12 cellular contexts compared by ENCODE assay signal in genomic region chr15:34435658-34436057, GRCh38. TPM values are rescaled to one million over a fixed set of nuclear protein-coding genes. Genes with fewer than 3 reads are reported as not detected.
A peak's percentile ranks its signal among the peaks of the same experiment; 100 is the strongest.
DNase-seq lines count a peak whose midpoint lies in the region; ATAC-seq, FAIRE-seq and TF ChIP-seq lines count a peak whose summit lies in the region.
"Had no signal": no experiment of that assay in that cellular context is flagged by ENCODE, and none has a peak within 500 bp of the region (broad histone marks: within the 10 kb centered on the region; RNA-seq: fewer than 3 reads in every experiment).

No MANE protein-coding gene starts in this region.

- H3K4me3 Mint-ChIP-seq in astrocyte (ENCODE audit: unreplicated experiment) (peak overlapping the region; percentile 85), nephron (peak overlapping the region; percentile 86 to 88 (median 87))

- H3K36me3 ChIP-seq in BLaER1 treated with 17β-estradiol and CSF1 and Interleukin-3, amounts not matched to agents 10 nM and 100 nM = peaks cover 0 to 30% (median 21%) of the 10 kb centered on the region in 11 experiments; a peak in 18 of 22 replicates
- peaks cover 4% of the 10 kb centered on the region; the same call in 1 of the 2 replicates for H3K36me3 ChIP-seq in HAP-1 (replicated peaks)
- H3K36me3 ChIP-seq in astrocyte (ENCODE audit: insufficient read depth, low read length) = no peaks in the 10 kb centered on the region
- H3K36me3 ChIP-seq in uterus = no peaks in the 10 kb centered on the region

- intact Hi-C loops in uterus (cut with DNase I; ENCODE audit: low total_unique reads) = no loop called here

- no peak for FAIRE-seq in astrocyte (lab: Jason Lieb, UNC)
- FAIRE-seq: D721Med, HTR-8/SVneo had no signal

- no peak overlapping the region for H3K27ac ChIP-seq in BLaER1 treated with 17β-estradiol and CSF1 and Interleukin-3, amounts not matched to agents 10 nM and 100 nM
- no peak overlapping the region for H3K27ac ChIP-seq in astrocyte (ENCODE audit: low read depth, low read length)
- H3K27ac ChIP-seq in uterus = no peak overlapping the region

- ATAC-seq in GM21515 (IDR thresholded peaks at IDR 0.05; ENCODE audit: unreplicated experiment) (no peak), GM18519 (IDR thresholded peaks at IDR 0.05; ENCODE audit: low FRiP score, unreplicated experiment) (no peak), HG03175 (IDR thresholded peaks at IDR 0.05; ENCODE audit: unreplicated experiment) (no peak)

- no peak overlapping the region for H3K27ac Mint-ChIP-seq in astrocyte (ENCODE audit: unreplicated experiment)
- H3K27ac Mint-ChIP-seq in nephron = no peak overlapping the region

- H3K27me3 ChIP-seq in BLaER1 treated with 17β-estradiol and CSF1 and Interleukin-3, amounts not matched to agents 10 nM and 100 nM = no peaks in the 10 kb centered on the region
- H3K27me3 ChIP-seq in HAP-1 (ENCODE audit: low read depth) = no peaks in the 10 kb centered on the region; the same call in 1 of the 2 replicates
- H3K27me3 ChIP-seq in astrocyte (ENCODE audit: insufficient read depth, low read length) = no peaks in the 10 kb centered on the region
- no peaks in the 10 kb centered on the region for H3K27me3 ChIP-seq in uterus

- H3K36me3 Mint-ChIP-seq in astrocyte (ENCODE audit: low read depth, unreplicated experiment) = peaks cover 15% of the 10 kb centered on the region
- H3K36me3 Mint-ChIP-seq in nephron (ENCODE audit: low read depth) = peaks cover 29% of the 10 kb centered on the region

- DNase-seq in HAP-1 (ENCODE audit: low spot score in 2 of 2) (no peak), astrocyte (ENCODE audit: low read depth) (no peak), uterus (no peak)
- DNase-seq: NCI-H1436 treated with DMSO at 0.1 percent for 48 hours; stimulated activated naive B cell treated with anti-CD40 and anti-IgM and Interleukin-4, amounts not matched to agents 10 μg/mL and 1 μg/mL and 100 μg/mL, for 72 hours had no signal

- H3K4me2 ChIP-seq in BLaER1 treated with 17β-estradiol and CSF1 and Interleukin-3, amounts not matched to agents 10 nM and 100 nM = peak overlapping the region; percentile 54 to 85 (median 74)
- H3K4me2 ChIP-seq in astrocyte (ENCODE audit: low read length) = peak overlapping the region; percentile 87

- H3K27me3 Mint-ChIP-seq in astrocyte (ENCODE audit: low read depth, unreplicated experiment) (no peaks in the 10 kb centered on the region), nephron (ENCODE audit: low read depth) (no peaks in the 10 kb centered on the region)

- no peak overlapping the region for H2AFZ ChIP-seq in astrocyte (ENCODE audit: low read depth, low read length)

- H3K4me1 Mint-ChIP-seq in astrocyte (ENCODE audit: low read depth, unreplicated experiment) (peaks cover 10% of the 10 kb centered on the region), nephron (peaks cover 22% of the 10 kb centered on the region)

- no peaks in the 10 kb centered on the region for H3K79me2 ChIP-seq in astrocyte (ENCODE audit: insufficient read depth, low read length)

- no peaks in the 10 kb centered on the region for H3K9me3 Mint-ChIP-seq in astrocyte (ENCODE audit: unreplicated experiment)
- H3K9me3 Mint-ChIP-seq in nephron = no peaks in the 10 kb centered on the region
- H3K9me3 Mint-ChIP-seq: stimulated activated naive B cell treated with anti-CD40 and anti-IgM and Interleukin-4, amounts not matched to agents 10 μg/mL and 1 μg/mL and 100 μg/mL, for 72 hours had no signal

- no peaks in the 10 kb centered on the region for H3K9me3 ChIP-seq in BLaER1 treated with 17β-estradiol and CSF1 and Interleukin-3, amounts not matched to agents 10 nM and 100 nM (replicated peaks in 1 of 11)
- H3K9me3 ChIP-seq in HAP-1 (no peaks in the 10 kb centered on the region), astrocyte (ENCODE audit: insufficient read depth, low read depth, low read length) (no peaks in the 10 kb centered on the region), uterus (no peaks in the 10 kb centered on the region)

- TF ChIP-seq CTCF in astrocyte (IDR thresholded peaks at IDR 0.05; ENCODE audit: insufficient read depth, low read depth, low read length) (no peak), nephron (IDR thresholded peaks at IDR 0.05; ENCODE audit: unreplicated experiment in 3 of 3) (no peak), uterus (IDR thresholded peaks at IDR 0.05) (no peak)

- peaks cover 0 to 11% (median 7%) of the 10 kb centered on the region in 10 experiments; a peak in 12 of 20 replicates for H3K4me1 ChIP-seq in BLaER1 treated with 17β-estradiol and CSF1 and Interleukin-3, amounts not matched to agents 10 nM and 100 nM
- no peaks in the 10 kb centered on the region; the same call in 1 of the 2 replicates for H3K4me1 ChIP-seq in HAP-1
- no peaks in the 10 kb centered on the region for H3K4me1 ChIP-seq in astrocyte (ENCODE audit: insufficient read depth, low read length)
- no peaks in the 10 kb centered on the region for H3K4me1 ChIP-seq in uterus

- no peak for TF ChIP-seq POLR2A in uterus (IDR thresholded peaks at IDR 0.05)

- H4K20me1 ChIP-seq in BLaER1 treated with 17β-estradiol and CSF1 and Interleukin-3, amounts not matched to agents 10 nM and 100 nM = peaks cover 0 to 56% (median 29%) of the 10 kb centered on the region in 11 experiments; a peak in 19 of 22 replicates
- peaks cover 4% of the 10 kb centered on the region for H4K20me1 ChIP-seq in astrocyte (ENCODE audit: insufficient read depth, low read length)

- H3K4me3 ChIP-seq in BLaER1 treated with 17β-estradiol and CSF1 and Interleukin-3, amounts not matched to agents 10 nM and 100 nM = peak overlapping the region; percentile 65 to 77 (median 72); a peak in 17 of 20 replicates
- peak overlapping the region; percentile 59 for H3K4me3 ChIP-seq in HAP-1
- no peak overlapping the region for H3K4me3 ChIP-seq in astrocyte (ENCODE audit: insufficient read depth, low read depth, low read length)
- H3K4me3 ChIP-seq in uterus = no peak overlapping the region

- peak overlapping the region in 10 of 11 experiments; percentile 74 to 87 (median 80); a peak in 17 of 22 replicates for H3K9ac ChIP-seq in BLaER1 treated with 17β-estradiol and CSF1 and Interleukin-3, amounts not matched to agents 10 nM and 100 nM
- no peak overlapping the region for H3K9ac ChIP-seq in astrocyte (ENCODE audit: low read length)

- in situ Hi-C loops in HAP-1 (cut with MboI; ENCODE audit: low sequenced_read_pairs) = loop anchor here (10.0 kb wide), 1 partner anchor 61 kb away; no protein-coding TSS in a partner anchor

RNA-seq across cellular contexts. Expression of gene GOLGA8A, which starts 1.9 kb away (rescaled TPM):
- total RNA-seq in astrocyte (50.2 and 62.8 TPM in 2 replicates), uterus (100 to 1,000 TPM in 2 of 4 donors, 10 to 100 TPM in 2; 17.9 to 109 (median 64.2) TPM)

Comparison
In these comparisons a context has a peak if more than half of its experiments do, and no peak if none do; other contexts are left out.
1. H3K4me3 ChIP-seq: peak in BLaER1 treated with 17β-estradiol and CSF1 and Interleukin-3, amounts not matched to agents 10 nM and 100 nM (10 of 10) and HAP-1 (single experiment); none in astrocyte (single experiment) and uterus (0 of 2).